9 cellular contexts compared by ENCODE assay signal in the genomic region with DNA sequence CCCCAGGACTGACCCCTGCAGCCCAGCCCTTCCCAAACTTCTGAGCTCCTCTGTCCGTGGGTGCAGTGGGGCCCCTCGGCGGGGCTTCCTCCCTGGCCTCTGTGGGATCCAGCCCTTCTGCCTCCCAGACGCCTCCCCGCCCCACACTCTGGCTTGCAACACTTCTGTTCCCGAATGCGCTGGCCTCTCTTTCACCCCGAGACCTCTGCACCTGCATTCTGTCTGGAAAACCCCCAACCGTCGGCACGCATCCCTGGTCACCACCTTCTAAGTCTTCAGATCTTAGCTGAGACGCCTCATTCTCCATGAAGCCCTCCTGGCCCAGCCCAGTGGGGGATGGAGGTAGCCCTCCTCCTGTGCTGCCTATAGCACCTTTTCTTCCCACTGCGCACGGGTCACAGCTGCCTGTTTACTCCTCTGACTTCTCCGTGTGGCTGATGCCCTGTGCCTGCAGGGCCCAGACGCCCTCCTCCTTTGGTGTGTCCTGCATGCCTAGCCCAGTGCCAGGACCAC. TPM values are rescaled to one million over a fixed set of nuclear protein-coding genes. Genes with fewer than 3 reads are reported as not detected.
DNase-seq lines count a peak whose midpoint lies in the region; ATAC-seq, FAIRE-seq and TF ChIP-seq lines count a peak whose summit lies in the region.
"Had no signal": no experiment of that assay in that cellular context is flagged by ENCODE, and none has a peak within 500 bp of the region (broad histone marks: within the 10 kb centered on the region; RNA-seq: fewer than 3 reads in every experiment).

No MANE protein-coding gene starts in this region.

- no peaks in the 10 kb centered on the region for H3K27me3 ChIP-seq in RWPE2 (ENCODE audit: insufficient read depth, poor library complexity, severe bottlenecking)
- H3K27me3 ChIP-seq in endodermal cell (ENCODE audit: control insufficient read depth, insufficient read depth, low read length, poor library complexity, severe bottlenecking), result no peaks in the 10 kb centered on the region

- H3K9ac ChIP-seq in endodermal cell (ENCODE audit: extremely low read depth, low read length, poor library complexity, severe bottlenecking), result peak overlapping the region; percentile 47

- H3K27ac Mint-ChIP-seq in endodermal cell, result peak overlapping the region; percentile 92

- H3K36me3 Mint-ChIP-seq in endodermal cell (ENCODE audit: low read depth), result no peaks in the 10 kb centered on the region

- H3K27ac ChIP-seq in RWPE2 (ENCODE audit: poor library complexity, severe bottlenecking) (no peak overlapping the region), endodermal cell (ENCODE audit: low read depth, low read length) (peak overlapping the region; percentile 55)

- TF ChIP-seq CTCF in RWPE2 (IDR thresholded peaks at IDR 0.05; ENCODE audit: poor library complexity, severe bottlenecking), result no peak
- TF ChIP-seq CTCF in endodermal cell (conservative IDR thresholded peaks at IDR 0.05), result no peak

- peak; percentile 49 for FAIRE-seq in GM19239 (lab: Jason Lieb, UNC)

- H3K4me1 Mint-ChIP-seq in endodermal cell, result peaks cover 34% of the 10 kb centered on the region

- 61 to 66% methylated on average over 8 to 16 of the region's 16 CpGs for WGBS in endodermal cell (ENCODE audit: insufficient coverage in 1 of 2, insufficient read length in 1 of 2), 2 experiments

- ATAC-seq in RWPE2 (ENCODE audit: low read depth) (no peak), HG02678 (IDR thresholded peaks at IDR 0.05; ENCODE audit: unreplicated experiment) (no peak), GM18519 (IDR thresholded peaks at IDR 0.05; ENCODE audit: low FRiP score, unreplicated experiment) (no peak)

- H3K9me3 ChIP-seq in RWPE2 (ENCODE audit: severe bottlenecking) (no peaks in the 10 kb centered on the region), endodermal cell (ENCODE audit: control insufficient read depth, low read length) (no peaks in the 10 kb centered on the region)

- H3K36me3 ChIP-seq in RWPE2 (ENCODE audit: low read depth) (no peaks in the 10 kb centered on the region), endodermal cell (ENCODE audit: control insufficient read depth, insufficient read depth, low read length) (no peaks in the 10 kb centered on the region)

- H3K4me3 ChIP-seq in RWPE2 (ENCODE audit: severe bottlenecking), result no peak overlapping the region
- H3K4me3 ChIP-seq in endodermal cell (ENCODE audit: low read length), result no peak overlapping the region

- DNase-seq in GM19239 (ENCODE audit: insufficient read length, low spot score), result no peak
- DNase-seq in RWPE2 (ENCODE audit: low spot score), result peak; percentile 68
- DNase-seq in endodermal cell, result peak; percentile 79
- DNase-seq in renal cortical epithelial cell (ENCODE audit: low read depth), result peak; percentile 38
- DNase-seq in HuH-7.5 (ENCODE audit: low spot score), result no peak
- no peak for DNase-seq in activated CD4-positive, CD25-positive, alpha-beta regulatory T cell (lab: John Stamatoyannopoulos, UW)

- H3K4me3 Mint-ChIP-seq in endodermal cell, result peak overlapping the region; percentile 38

- no peaks in the 10 kb centered on the region for H3K9me3 Mint-ChIP-seq in endodermal cell

- H3K4me1 ChIP-seq in RWPE2 (ENCODE audit: insufficient read depth, poor library complexity, severe bottlenecking) (no peaks in the 10 kb centered on the region), endodermal cell (ENCODE audit: control insufficient read depth, insufficient read depth, low read length) (peaks cover 42% of the 10 kb centered on the region)

- H3K27me3 Mint-ChIP-seq in endodermal cell (ENCODE audit: insufficient read depth), result no peaks in the 10 kb centered on the region

RNA-seq across cellular contexts. Expression of a gene that starts 26.4 kb away (rescaled TPM):
- total RNA-seq in endodermal cell (under 1 TPM in 1 of 2 donors, not detected in 1; 0.33 TPM), renal cortical epithelial cell (not detected in 2 replicates)
- polyA plus RNA-seq in endodermal cell (2013, experiment 1 of 2), result not detected
- 0.33 TPM for polyA plus RNA-seq in endodermal cell (2013, experiment 2 of 2)
- polyA plus RNA-seq: esophagus had no signal

RNA-seq across cellular contexts. Expression of a gene that starts 43.8 kb away (rescaled TPM):
- total RNA-seq in endodermal cell (10 to 100 TPM; 59.7 to 89.6 TPM), renal cortical epithelial cell (0.50 and 34.7 TPM in 2 replicates)
- 113 TPM for polyA plus RNA-seq in endodermal cell (2013, experiment 1 of 2)
- 112 TPM for polyA plus RNA-seq in endodermal cell (2013, experiment 2 of 2)

Comparison
In these comparisons a context has a peak if more than half of its experiments do, and no peak if none do; other contexts are left out.
1. DNase-seq: peak in RWPE2 (single experiment), endodermal cell (single experiment) and renal cortical epithelial cell (single experiment); none in GM19239 (single experiment), HuH-7.5 (single experiment) and activated CD4-positive, CD25-positive, alpha-beta regulatory T cell (0 of 4).